21 cellular contexts compared by ENCODE assay signal in genomic region chr2:67891642-67892041, GRCh38.
DNase-seq lines count a peak whose midpoint lies in the region; ATAC-seq, FAIRE-seq and TF ChIP-seq lines count a peak whose summit lies in the region.
"Had no signal": no experiment of that assay in that cellular context is flagged by ENCODE, and none has a peak within 500 bp of the region (broad histone marks: within the 10 kb centered on the region; RNA-seq: fewer than 3 reads in every experiment).

No MANE protein-coding gene starts in this region.

- no peak overlapping the region for H2BK120ac ChIP-seq in mesendoderm (ENCODE audit: low read depth, low read length)

- H2BK15ac ChIP-seq in mesendoderm (replicated peaks; ENCODE audit: low read depth), result no peak overlapping the region

- in situ Hi-C loops in HepG2 (cut with HindIII; ENCODE audit: extremely low pct_ligation_motif_present, low pct_unique_long_range_greater_than_20kb), result no loop called here

- POLR2A ChIA-PET in HepG2 (lab: Yijun Ruan, JAX), result no interaction called here

- no peaks in the 10 kb centered on the region for H3K9me2 ChIP-seq in hepatocyte (replicated peaks; ENCODE audit: insufficient read depth)

- H4K5ac ChIP-seq in mesendoderm (ENCODE audit: low read length), result no peak overlapping the region

- no peak overlapping the region for H3K9ac ChIP-seq in HepG2 (ENCODE audit: insufficient read depth, low read depth, low read length)
- H3K9ac ChIP-seq in mesendoderm (ENCODE audit: low read length), result no peak overlapping the region
- H3K9ac ChIP-seq: BLaER1 treated with 17β-estradiol and CSF1 and Interleukin-3, amounts not matched to agents 10 nM and 100 nM had no signal

- H3K27me3 ChIP-seq in HepG2 (ENCODE audit: control insufficient read depth in 1 of 2, insufficient read depth in 2 of 2, low read length in 2 of 2) (no peaks in the 10 kb centered on the region), right lobe of liver (no peaks in the 10 kb centered on the region), hepatocyte (no peaks in the 10 kb centered on the region), mesendoderm (ENCODE audit: insufficient read depth, low read length, poor library complexity) (no peaks in the 10 kb centered on the region), small intestine (ENCODE audit: control insufficient read depth in 2 of 2, insufficient read depth in 2 of 2, low read length in 2 of 2) (no peaks in the 10 kb centered on the region), H7 (ENCODE audit: control insufficient read depth, insufficient read depth, low read length) (peaks cover under 1% of the 10 kb centered on the region; the same call in 1 of the 2 replicates)
- H3K27me3 ChIP-seq: BLaER1 treated with 17β-estradiol and CSF1 and Interleukin-3, amounts not matched to agents 10 nM and 100 nM had no signal

- no peak overlapping the region for H3K23ac ChIP-seq in mesendoderm (ENCODE audit: low read length)

- peak; percentile 53 for FAIRE-seq in HepG2 (lab: Jason Lieb, UNC)
- FAIRE-seq in small intestine (lab: Jason Lieb, UNC), result no peak
- FAIRE-seq: A549, G401.6, GM12878, GM12892, GM18507 had no signal

- no peak overlapping the region for H4K8ac ChIP-seq in mesendoderm (ENCODE audit: low read depth, low read length)

- H3K56ac ChIP-seq in mesendoderm (ENCODE audit: low read length), result no peak overlapping the region

- H2AK5ac ChIP-seq in mesendoderm (ENCODE audit: low read length), result no peak overlapping the region

- no peak overlapping the region for H3K4me3 ChIP-seq in HepG2 (replicated peaks in 1 of 3; ENCODE audit: insufficient read depth in 1 of 3, low read depth in 2 of 3, low read length in 3 of 3)
- H3K4me3 ChIP-seq in right lobe of liver, result no peak overlapping the region
- no peak overlapping the region for H3K4me3 ChIP-seq in hepatocyte
- H3K4me3 ChIP-seq in mesendoderm (ENCODE audit: low read length), result no peak overlapping the region
- no peak overlapping the region for H3K4me3 ChIP-seq in small intestine (ENCODE audit: low read depth in 1 of 2, low read length in 2 of 2)
- H3K4me3 ChIP-seq in H7 (ENCODE audit: insufficient read depth, low read depth, low read length), result no peak overlapping the region
- H3K4me3 ChIP-seq: A549; BLaER1 treated with 17β-estradiol and CSF1 and Interleukin-3, amounts not matched to agents 10 nM and 100 nM; GM12878 had no signal

- H3K18ac ChIP-seq in mesendoderm (ENCODE audit: low read length), result no peak overlapping the region

- no peak overlapping the region for H3K27ac ChIP-seq in HepG2 (ENCODE audit: extremely low read length, insufficient read depth, low read length)
- no peak overlapping the region for H3K27ac ChIP-seq in right lobe of liver
- H3K27ac ChIP-seq in hepatocyte, result peak overlapping the region; percentile 11
- H3K27ac ChIP-seq in mesendoderm (ENCODE audit: low read depth, low read length), result no peak overlapping the region
- no peak overlapping the region for H3K27ac ChIP-seq in small intestine (ENCODE audit: low read depth in 1 of 2, low read length in 1 of 2)
- H3K27ac ChIP-seq: 22Rv1; A549; BLaER1 treated with 17β-estradiol and CSF1 and Interleukin-3, amounts not matched to agents 10 nM and 100 nM; C4-2B had no signal

- TF ChIP-seq CTCF in HepG2 (CRISPR knock-in tag; IDR thresholded peaks at IDR 0.05), result no peak
- no peak for TF ChIP-seq CTCF in right lobe of liver (IDR thresholded peaks at IDR 0.05)
- no peak for TF ChIP-seq CTCF in hepatocyte (IDR thresholded peaks at IDR 0.05; ENCODE audit: poor library complexity)
- TF ChIP-seq CTCF in GM10266 (IDR thresholded peaks at IDR 0.05; ENCODE audit: control insufficient read depth, insufficient read depth, low read depth, missing control alignments), result no peak

- DNase-seq in HepG2 (ENCODE audit: low spot score) (peak; percentile 20), right lobe of liver (no peak), hepatocyte (ENCODE audit: low spot score) (peak; percentile 26), mesendoderm (peak; percentile 63), small intestine (peak; percentile 81), GM10266 (ENCODE audit: extremely low spot score) (no peak), H7 (no peak)
- no peak for DNase-seq in effector CD8-positive, alpha-beta T cell (lab: John Stamatoyannopoulos, UW)
- DNase-seq: AML-193; CD4-positive, alpha-beta T cell; CD8-positive, alpha-beta T cell; DMS79 treated with DMSO at 0.1 percent for 48 hours; GF-D8 had no signal

- no peaks in the 10 kb centered on the region for H3K79me2 ChIP-seq in HepG2 (ENCODE audit: insufficient read depth, low read length)
- no peaks in the 10 kb centered on the region for H3K79me2 ChIP-seq in hepatocyte
- no peaks in the 10 kb centered on the region for H3K79me2 ChIP-seq in mesendoderm (ENCODE audit: control insufficient read depth, insufficient read depth, low read length)

- no peak overlapping the region for H3K4ac ChIP-seq in mesendoderm (ENCODE audit: low read depth, low read length)

- H3K36me3 ChIP-seq in HepG2 (replicated peaks in 1 of 2; ENCODE audit: control insufficient read depth in 1 of 2, insufficient read depth in 2 of 2, low read length in 2 of 2) (no peaks in the 10 kb centered on the region), right lobe of liver (no peaks in the 10 kb centered on the region), hepatocyte (replicated peaks; ENCODE audit: insufficient read depth, low read depth) (no peaks in the 10 kb centered on the region), mesendoderm (ENCODE audit: control insufficient read depth, insufficient read depth, low read length) (no peaks in the 10 kb centered on the region), small intestine (ENCODE audit: control insufficient read depth in 2 of 2, insufficient read depth in 2 of 2, low read length in 2 of 2) (no peaks in the 10 kb centered on the region), H7 (replicated peaks; ENCODE audit: control insufficient read depth, insufficient read depth, low read length) (no peaks in the 10 kb centered on the region)
- H3K36me3 ChIP-seq: BLaER1 treated with 17β-estradiol and CSF1 and Interleukin-3, amounts not matched to agents 10 nM and 100 nM had no signal

- no peak overlapping the region for H2BK5ac ChIP-seq in mesendoderm (ENCODE audit: low read length)

- H2AFZ ChIP-seq in HepG2 (ENCODE audit: low read length) (no peak overlapping the region), hepatocyte (no peak overlapping the region)

- no peak for ATAC-seq in HepG2
- no peak for ATAC-seq in right lobe of liver
- ATAC-seq: A549; CD8-positive, alpha-beta T cell; GM12878 had no signal

- TF ChIP-seq POLR2A in HepG2 (IDR thresholded peaks at IDR 0.05; ENCODE audit: insufficient read depth in 1 of 2, low read depth in 2 of 2, low read length in 2 of 2) (no peak), right lobe of liver (IDR thresholded peaks at IDR 0.05) (no peak)

- no peaks in the 10 kb centered on the region for H3K79me1 ChIP-seq in mesendoderm (ENCODE audit: low read length)

- H3K9me3 ChIP-seq in HepG2 (ENCODE audit: low read length), result no peaks in the 10 kb centered on the region
- H3K9me3 ChIP-seq in right lobe of liver, result no peaks in the 10 kb centered on the region
- H3K9me3 ChIP-seq in hepatocyte (ENCODE audit: low read depth), result no peaks in the 10 kb centered on the region
- no peaks in the 10 kb centered on the region for H3K9me3 ChIP-seq in small intestine (ENCODE audit: control insufficient read depth, low read depth)
- H3K9me3 ChIP-seq: A549; BLaER1 treated with 17β-estradiol and CSF1 and Interleukin-3, amounts not matched to agents 10 nM and 100 nM had no signal

- H3K4me1 ChIP-seq in HepG2 (ENCODE audit: insufficient read depth, low read length) (peaks cover 10% of the 10 kb centered on the region), right lobe of liver (no peaks in the 10 kb centered on the region), hepatocyte (ENCODE audit: insufficient read depth) (peaks cover 7% of the 10 kb centered on the region), mesendoderm (ENCODE audit: control insufficient read depth, low read depth, low read length) (peaks cover 4% of the 10 kb centered on the region), small intestine (ENCODE audit: control insufficient read depth in 2 of 2, insufficient read depth in 1 of 2, low read depth in 1 of 2, low read length in 1 of 2) (no peaks in the 10 kb centered on the region)
- H3K4me1 ChIP-seq: A549; BLaER1 treated with 17β-estradiol and CSF1 and Interleukin-3, amounts not matched to agents 10 nM and 100 nM had no signal

- intact Hi-C loops in HepG2 (cut with micrococcal nuclease; ENCODE audit: unreplicated experiment), result no loop called here
- intact Hi-C loops in right lobe of liver (cut with DNase I), result no loop called here

- no TSS peak for BruUV-seq in HepG2 (replicated peaks; lab: Mats Ljungman, UMichigan)

- no peak overlapping the region for H3K4me2 ChIP-seq in HepG2 (ENCODE audit: low read depth, low read length)
- no peak overlapping the region for H3K4me2 ChIP-seq in hepatocyte
- H3K4me2 ChIP-seq in mesendoderm (ENCODE audit: low read length), result no peak overlapping the region
- H3K4me2 ChIP-seq: A549; BLaER1 treated with 17β-estradiol and CSF1 and Interleukin-3, amounts not matched to agents 10 nM and 100 nM had no signal

- CTCF ChIA-PET in HepG2 (lab: Yijun Ruan, JAX; ENCODE audit: low intra/inter-chr PET ratio, low total read pairs), result no interaction called here

- TF ChIP-seq RAD21 in HepG2 (CRISPR knock-in tag; IDR thresholded peaks at IDR 0.05), result no peak

- 5% methylated on average over 1 of the region's 1 CpG for WGBS in HepG2 (ENCODE audit: low lambda C conversion rate)
- WGBS in right lobe of liver (ENCODE audit: insufficient coverage, low coverage, low lambda C conversion rate, missing lambda C conversion rate), result 32% methylated on average over 1 of the region's 1 CpG
- WGBS in hepatocyte (ENCODE audit: low lambda C conversion rate, missing lambda C conversion rate), result 45% methylated on average over 1 of the region's 1 CpG
- no CpG with 5 or more reads among the region's 1 CpG for WGBS in mesendoderm (ENCODE audit: extremely low coverage, insufficient coverage, low lambda C conversion rate)
- WGBS in small intestine, 3 donors, result 23 to 74% (median 35%) methylated on average over 1 of the region's 1 CpG

- TF ChIP-seq EP300 in HepG2 (IDR thresholded peaks at IDR 0.05; ENCODE audit: low read depth in 2 of 2, low read length in 2 of 2) (no peak), HepG2 (CRISPR knock-in tag; IDR thresholded peaks at IDR 0.05; ENCODE audit: borderline replicate concordance) (no peak)

- H4K20me1 ChIP-seq in HepG2 (ENCODE audit: insufficient read depth, low read length) (no peaks in the 10 kb centered on the region), hepatocyte (ENCODE audit: insufficient read depth, poor library complexity, severe bottlenecking) (no peaks in the 10 kb centered on the region)
- H4K20me1 ChIP-seq: BLaER1 treated with 17β-estradiol and CSF1 and Interleukin-3, amounts not matched to agents 10 nM and 100 nM had no signal

TF ChIP-seq in HepG2, 621 proteins besides CTCF, POLR2A, EP300 and RAD21:
- TF ChIP-seq RBFOX2 (IDR thresholded peaks at IDR 0.05; ENCODE audit: low read depth, low read length), result no peak
- no peak for TF ChIP-seq GABPB1 (CRISPR knock-in tag; IDR thresholded peaks at IDR 0.05)
- TF ChIP-seq TCF7L2 (IDR thresholded peaks at IDR 0.05; ENCODE audit: low read depth, low read length), result peak; percentile 80; the same call in 1 of the 2 replicates
- peak; percentile 31 for TF ChIP-seq TCF7 (IDR thresholded peaks at IDR 0.05; ENCODE audit: low read depth)
- no peak for TF ChIP-seq PCBP2 (optimal IDR thresholded peaks at IDR 0.05; ENCODE audit: low read depth, low read length, poor library complexity, severe bottlenecking)

Comparison
In these comparisons a context has a peak if more than half of its experiments do, and no peak if none do; other contexts are left out.
1. DNase-seq: peak in HepG2 (single experiment), hepatocyte (single experiment), mesendoderm (single experiment) and small intestine (single experiment); none in right lobe of liver (0 of 3), GM10266 (single experiment), effector CD8-positive, alpha-beta T cell (single experiment) and H7 (single experiment).